Comparison of ENCODE assay signal across 18 cellular contexts in the genomic region with DNA sequence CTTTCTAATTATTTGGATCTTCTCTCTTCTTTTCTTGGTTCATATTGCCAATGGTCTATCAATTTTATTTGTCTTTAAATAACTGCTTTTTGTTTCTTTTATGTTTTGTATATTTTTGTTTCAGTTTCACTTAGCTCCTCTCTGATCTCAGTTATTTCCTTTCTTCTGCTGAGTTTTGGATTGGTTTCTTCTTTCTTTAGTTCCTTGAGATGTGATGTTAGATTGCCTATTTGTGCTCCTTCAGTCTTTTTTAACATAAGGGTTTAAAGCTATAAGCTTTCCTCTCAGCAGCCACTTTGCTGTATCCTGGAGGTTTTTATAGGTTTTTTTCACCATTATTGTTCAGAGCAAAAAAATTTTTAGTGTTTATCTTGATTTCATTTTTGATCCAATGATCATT.
A peak's percentile ranks its signal among the peaks of the same experiment; 100 is the strongest.
DNase-seq lines count a peak whose midpoint lies in the region; ATAC-seq lines count a peak whose summit lies in the region.
"Had no signal": no experiment of that assay in that cellular context is flagged by ENCODE, and none has a peak within 500 bp of the region (broad histone marks: within the 10 kb centered on the region; RNA-seq: fewer than 3 reads in every experiment).

No MANE protein-coding gene starts in this region.

- H3K9me3 ChIP-seq in KOPT-K1 (ENCODE audit: insufficient read depth, low read length, poor library complexity, severe bottlenecking) = peaks cover 11% of the 10 kb centered on the region

- H3K27me3 Mint-ChIP-seq in activated naive CD4-positive, alpha-beta T cell treated with anti-CD3 and anti-CD28 coated beads, Interleukin-2, amount 10 ng/mL, durations not matched to agents 7 days and 5 days = peaks cover 3% of the 10 kb centered on the region
- H3K27me3 Mint-ChIP-seq in activated T-helper 17 cell treated with anti-CD3 and anti-CD28 coated beads, Interleukin-2, amount 50 U/mL, for 72 hours = no peaks in the 10 kb centered on the region
- no peaks in the 10 kb centered on the region for H3K27me3 Mint-ChIP-seq in naive thymus-derived CD8-positive, alpha-beta T cell
- H3K27me3 Mint-ChIP-seq: B cell; CD4-positive, CD25-positive, alpha-beta regulatory T cell had no signal

- H3K36me3 Mint-ChIP-seq in activated naive CD4-positive, alpha-beta T cell treated with anti-CD3 and anti-CD28 coated beads, Interleukin-2, amount 10 ng/mL, durations not matched to agents 7 days and 5 days = no peaks in the 10 kb centered on the region
- H3K36me3 Mint-ChIP-seq in activated T-helper 17 cell treated with anti-CD3 and anti-CD28 coated beads, Interleukin-2, amount 50 U/mL, for 72 hours (ENCODE audit: low read depth) = no peaks in the 10 kb centered on the region
- H3K36me3 Mint-ChIP-seq in naive thymus-derived CD8-positive, alpha-beta T cell = no peaks in the 10 kb centered on the region
- H3K36me3 Mint-ChIP-seq: CD4-positive, CD25-positive, alpha-beta regulatory T cell had no signal

- peak overlapping the region; percentile 44 for H3K4me3 Mint-ChIP-seq in activated naive CD4-positive, alpha-beta T cell treated with anti-CD3 and anti-CD28 coated beads, Interleukin-2, amount 10 ng/mL, durations not matched to agents 7 days and 5 days
- peak overlapping the region; percentile 56 for H3K4me3 Mint-ChIP-seq in activated T-helper 17 cell treated with anti-CD3 and anti-CD28 coated beads, Interleukin-2, amount 50 U/mL, for 72 hours
- H3K4me3 Mint-ChIP-seq in naive thymus-derived CD8-positive, alpha-beta T cell = peak overlapping the region in 6 of 10 donors; percentile 46 to 84 (median 78)
- H3K4me3 Mint-ChIP-seq: B cell; CD4-positive, CD25-positive, alpha-beta regulatory T cell; HFFc6 had no signal

- CTCF ChIA-PET in activated naive CD4-positive, alpha-beta T cell treated with anti-CD3 and anti-CD28 coated beads, Interleukin-2, amount 10 ng/mL, durations not matched to agents 7 days and 5 days (lab: Charles Lee) = no interaction called here

- no peak for DNase-seq in activated naive CD4-positive, alpha-beta T cell treated with anti-CD3 and anti-CD28 coated beads, Interleukin-2, amount 10 ng/mL, durations not matched to agents 7 days and 5 days
- no peak for DNase-seq in activated naive CD4-positive, alpha-beta T cell treated with anti-CD3 and anti-CD28 coated beads, Interleukin-2, amount 50 U/mL, for 16 hours
- no peak for DNase-seq in naive thymus-derived CD8-positive, alpha-beta T cell
- DNase-seq in cardiac septum (ENCODE audit: low spot score) = no peak
- DNase-seq in SKM-1 treated with dmso at 0.1 percent for 144 hours (lab: John Stamatoyannopoulos, UW; ENCODE audit: unreplicated experiment) = no peak
- DNase-seq: CD4-positive, CD25-positive, alpha-beta regulatory T cell; HFFc6; MV-4-11; NCI-H1417; NCI-H187 treated with DMSO at 0.1 percent for 48 hours; NCI-H2171; NCI-H446; PC-3 had no signal

- no peaks in the 10 kb centered on the region for H3K36me3 ChIP-seq in KOPT-K1 (ENCODE audit: insufficient read depth, low read length)

- no peak for ATAC-seq in activated T-helper 17 cell treated with anti-CD3 and anti-CD28 coated beads, Interleukin-2, amount 50 U/mL, for 72 hours (replicated peaks)
- ATAC-seq in naive thymus-derived CD8-positive, alpha-beta T cell = peak; percentile 33 to 64
- ATAC-seq: K562, PC-3 had no signal

- peak overlapping the region; percentile 72 for H3K27ac Mint-ChIP-seq in activated naive CD4-positive, alpha-beta T cell treated with anti-CD3 and anti-CD28 coated beads, Interleukin-2, amount 10 ng/mL, durations not matched to agents 7 days and 5 days
- H3K27ac Mint-ChIP-seq in activated T-helper 17 cell treated with anti-CD3 and anti-CD28 coated beads, Interleukin-2, amount 50 U/mL, for 72 hours = peak overlapping the region; percentile 35
- peak overlapping the region in 5 of 10 donors; percentile 74 to 94 (median 90) for H3K27ac Mint-ChIP-seq in naive thymus-derived CD8-positive, alpha-beta T cell
- H3K27ac Mint-ChIP-seq: B cell; CD4-positive, CD25-positive, alpha-beta regulatory T cell; HFFc6 had no signal

- POLR2A ChIA-PET in naive thymus-derived CD8-positive, alpha-beta T cell (lab: Charles Lee) = no interaction called here

- intact Hi-C loops in cardiac septum (cut with DNase I) = no loop called here

- peak overlapping the region; percentile 34 for H3K27ac ChIP-seq in KOPT-K1 (ENCODE audit: low read depth, low read length, poor library complexity, severe bottlenecking)
- H3K27ac ChIP-seq: RWPE1 had no signal

- no peaks in the 10 kb centered on the region for H3K9me3 Mint-ChIP-seq in activated naive CD4-positive, alpha-beta T cell treated with anti-CD3 and anti-CD28 coated beads, Interleukin-2, amount 10 ng/mL, durations not matched to agents 7 days and 5 days
- no peaks in the 10 kb centered on the region for H3K9me3 Mint-ChIP-seq in activated T-helper 17 cell treated with anti-CD3 and anti-CD28 coated beads, Interleukin-2, amount 50 U/mL, for 72 hours
- no peaks in the 10 kb centered on the region for H3K9me3 Mint-ChIP-seq in naive thymus-derived CD8-positive, alpha-beta T cell
- H3K9me3 Mint-ChIP-seq: CD4-positive, CD25-positive, alpha-beta regulatory T cell; HFFc6 had no signal

- H3K4me1 Mint-ChIP-seq in activated naive CD4-positive, alpha-beta T cell treated with anti-CD3 and anti-CD28 coated beads, Interleukin-2, amount 10 ng/mL, durations not matched to agents 7 days and 5 days = peaks cover 23% of the 10 kb centered on the region
- peaks cover 7% of the 10 kb centered on the region for H3K4me1 Mint-ChIP-seq in activated T-helper 17 cell treated with anti-CD3 and anti-CD28 coated beads, Interleukin-2, amount 50 U/mL, for 72 hours
- peaks cover 21 to 30% (median 24%) of the 10 kb centered on the region in 4 donors for H3K4me1 Mint-ChIP-seq in naive thymus-derived CD8-positive, alpha-beta T cell
- H3K4me1 Mint-ChIP-seq: B cell; CD4-positive, CD25-positive, alpha-beta regulatory T cell had no signal
